Comparison of ENCODE assay signal across 17 cellular contexts in the genomic region with DNA sequence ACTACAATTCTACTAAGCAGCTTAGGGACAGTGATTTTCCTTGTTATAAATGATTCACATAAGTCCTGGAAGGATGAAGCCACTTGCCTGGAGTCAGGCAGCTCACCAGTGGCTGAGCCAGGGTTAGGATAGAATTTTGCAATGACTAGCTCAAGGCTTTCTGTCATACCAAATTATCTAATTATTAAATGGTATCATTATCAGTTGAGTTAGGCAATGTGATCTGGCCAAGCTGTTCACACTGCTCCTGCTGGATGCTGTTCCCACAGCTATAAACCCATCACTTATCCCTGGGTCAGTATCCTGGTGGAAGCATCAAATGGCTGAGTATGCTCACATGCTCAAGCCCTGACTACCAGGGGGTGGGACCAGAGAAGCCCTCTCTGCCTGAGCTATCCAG.
"Had no signal": no experiment of that assay in that cellular context is flagged by ENCODE, and none has a peak within 500 bp of the region (broad histone marks: within the 10 kb centered on the region; RNA-seq: fewer than 3 reads in every experiment).

No MANE protein-coding gene starts in this region.

- H3K27me3 ChIP-seq: foreskin keratinocyte, testis, vagina had no signal

- H3K4me3 ChIP-seq: left lung, testis, vagina had no signal

- H3K4me1 ChIP-seq: foreskin keratinocyte, left lung, parathyroid adenoma, testis had no signal

- H3K27ac ChIP-seq: foreskin keratinocyte, left lung, parathyroid adenoma, testis, vagina had no signal

- H3K9me3 ChIP-seq: left lung, testis, vagina had no signal

- ATAC-seq: activated T-cell treated with anti-CD3 and anti-CD28 coated beads, Interleukin-2, amount 50 U/mL, for 72 hours; foreskin keratinocyte; left lung had no signal

- DNase-seq: activated CD4-positive, alpha-beta memory T cell treated with anti-CD3 and anti-CD28 coated beads for 36 hours; activated CD4-positive, alpha-beta T cell treated with anti-CD3 and anti-CD28 coated beads for 48 hours; activated effector memory CD4-positive, alpha-beta T cell treated with anti-CD3 and anti-CD28 coated beads, Interleukin-2, amount 50 U/mL, for 16 hours; activated naive CD4-positive, alpha-beta T cell treated with anti-CD3 and anti-CD28 coated beads, Interleukin-2, amount 10 ng/mL, durations not matched to agents 7 days and 5 days; activated T-cell treated with anti-CD3 and anti-CD28 coated beads, Interleukin-2, amount 50 U/mL, for 72 hours; anterior cingulate cortex; caudate nucleus; effector CD4-positive, alpha-beta T cell; foreskin keratinocyte; kidney; left lung; stimulated activated CD4-positive, alpha-beta T cell treated with anti-CD3 and anti-CD28 coated beads, Interleukin-2, amount 100 ng/mL, for 48 hours; stimulated activated naive CD4-positive, alpha-beta T cell; testis; trophoblast cell had no signal
